ENCODE assay signal across 13 cellular contexts in genomic region chr4:176921256-176921655, GRCh38.
"Had no signal": no experiment of that assay in that cellular context is flagged by ENCODE, and none has a peak within 500 bp of the region (broad histone marks: within the 10 kb centered on the region; RNA-seq: fewer than 3 reads in every experiment).

No MANE protein-coding gene starts in this region.

- H3K27me3 ChIP-seq: colonic mucosa had no signal

- DNase-seq: activated CD4-positive, CD25-positive, alpha-beta regulatory T cell treated with anti-CD3 and anti-CD28 coated beads, Interleukin-2, amount 50 U/mL, for 72 hours; activated naive CD4-positive, alpha-beta T cell treated with anti-CD3 and anti-CD28 coated beads for 36 hours; activated naive CD8-positive, alpha-beta T cell treated with anti-CD3 and anti-CD28 coated beads, Interleukin-2, amount 50 U/mL, for 24 hours; central memory CD4-positive, alpha-beta T cell; colonic mucosa; effector CD4-positive, alpha-beta T cell; mucosa of descending colon; naive thymus-derived CD8-positive, alpha-beta T cell; T-cell; T1000 had no signal

- ATAC-seq: activated naive CD8-positive, alpha-beta T cell treated with anti-CD3 and anti-CD28 coated beads, Interleukin-2, amount 50 U/mL, for 24 hours; mucosa of descending colon; naive thymus-derived CD8-positive, alpha-beta T cell; stimulated activated memory B cell treated with anti-CD40 and anti-IgM and Interleukin-4, amounts not matched to agents 10 μg/mL and 1 μg/mL and 100 μg/mL, for 72 hours; T-cell had no signal

- H3K27ac Mint-ChIP-seq: activated naive CD4-positive, alpha-beta T cell treated with anti-CD3 and anti-CD28 coated beads for 36 hours; activated naive CD8-positive, alpha-beta T cell treated with anti-CD3 and anti-CD28 coated beads, Interleukin-2, amount 50 U/mL, for 24 hours; naive thymus-derived CD8-positive, alpha-beta T cell; stimulated activated memory B cell treated with anti-CD40 and anti-IgM and Interleukin-4, amounts not matched to agents 10 μg/mL and 1 μg/mL and 100 μg/mL, for 72 hours; T-cell had no signal

- H3K4me1 Mint-ChIP-seq: activated naive CD8-positive, alpha-beta T cell treated with anti-CD3 and anti-CD28 coated beads, Interleukin-2, amount 50 U/mL, for 24 hours; naive thymus-derived CD8-positive, alpha-beta T cell; stimulated activated memory B cell treated with anti-CD40 and anti-IgM and Interleukin-4, amounts not matched to agents 10 μg/mL and 1 μg/mL and 100 μg/mL, for 72 hours; T-cell had no signal

- H2AFZ ChIP-seq: parathyroid adenoma had no signal

- H3K27me3 Mint-ChIP-seq: activated naive CD8-positive, alpha-beta T cell treated with anti-CD3 and anti-CD28 coated beads, Interleukin-2, amount 50 U/mL, for 24 hours; naive thymus-derived CD8-positive, alpha-beta T cell; stimulated activated memory B cell treated with anti-CD40 and anti-IgM and Interleukin-4, amounts not matched to agents 10 μg/mL and 1 μg/mL and 100 μg/mL, for 72 hours; T-cell had no signal

- H3K79me2 ChIP-seq: parathyroid adenoma had no signal

- H3K9ac ChIP-seq: parathyroid adenoma had no signal

- H3K27ac ChIP-seq: colonic mucosa, parathyroid adenoma had no signal

- H3K36me3 Mint-ChIP-seq: naive thymus-derived CD8-positive, alpha-beta T cell; stimulated activated memory B cell treated with anti-CD40 and anti-IgM and Interleukin-4, amounts not matched to agents 10 μg/mL and 1 μg/mL and 100 μg/mL, for 72 hours; T-cell had no signal

- H3K9me3 ChIP-seq: colonic mucosa had no signal

- H3K4me3 ChIP-seq: colonic mucosa, lung, mucosa of descending colon had no signal

- H3K4me1 ChIP-seq: colonic mucosa, parathyroid adenoma had no signal

- H3K4me3 Mint-ChIP-seq: activated naive CD4-positive, alpha-beta T cell treated with anti-CD3 and anti-CD28 coated beads for 36 hours; activated naive CD8-positive, alpha-beta T cell treated with anti-CD3 and anti-CD28 coated beads, Interleukin-2, amount 50 U/mL, for 24 hours; naive thymus-derived CD8-positive, alpha-beta T cell; stimulated activated memory B cell treated with anti-CD40 and anti-IgM and Interleukin-4, amounts not matched to agents 10 μg/mL and 1 μg/mL and 100 μg/mL, for 72 hours; T-cell had no signal

- H3K36me3 ChIP-seq: colonic mucosa had no signal
